Comparison of ENCODE assay signal across 23 cellular contexts in the genomic region with DNA sequence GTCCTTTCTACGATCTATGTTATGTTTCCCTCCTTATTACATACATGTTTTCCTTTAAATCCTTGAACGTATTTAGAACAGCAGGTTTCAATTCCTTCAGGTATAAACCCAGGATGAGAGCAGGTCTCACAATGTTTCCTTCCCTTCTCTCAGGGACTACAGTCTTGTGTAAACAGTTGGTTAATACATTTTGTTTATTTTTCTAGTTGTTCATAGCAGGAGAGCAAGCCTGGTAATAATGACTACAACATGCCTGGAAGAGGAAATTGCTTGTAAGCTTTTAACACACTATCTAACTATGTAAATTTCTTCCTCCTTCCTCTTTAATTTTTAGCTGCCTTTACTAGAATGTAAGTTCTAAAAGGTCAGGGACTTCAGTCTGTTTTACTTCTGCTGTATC.
"Had no signal": no experiment of that assay in that cellular context is flagged by ENCODE, and none has a peak within 500 bp of the region (broad histone marks: within the 10 kb centered on the region; RNA-seq: fewer than 3 reads in every experiment).

No MANE protein-coding gene starts in this region.

- H3K9me3 ChIP-seq: ascending aorta, breast epithelium, esophagus muscularis mucosa, lower lobe of right lung, uterus had no signal

- DNase-seq: activated CD4-positive, alpha-beta T cell treated with anti-CD3 and anti-CD28 coated beads for 1 hour; activated CD8-positive, alpha-beta memory T cell treated with anti-CD3 and anti-CD28 coated beads for 24 hours; activated CD8-positive, alpha-beta memory T cell treated with anti-CD3 and anti-CD28 coated beads, Interleukin-2, amount 50 U/mL, for 48 hours; activated effector memory CD4-positive, alpha-beta T cell treated with Interleukin-2 at 50 U/mL for 16 hours; activated naive CD4-positive, alpha-beta T cell treated with anti-CD3 and anti-CD28 coated beads, Interleukin-2, amount 50 U/mL, for 16 hours; activated T-cell treated with anti-CD3 and anti-CD28 coated beads, Interleukin-2, amount 50 U/mL, for 48 hours; cerebellar nuclear complex; effector CD8-positive, alpha-beta T cell; islet precursor cell; left colon; lower lobe of right lung; nephron progenitor cell; nucleus accumbens; retina; stimulated activated naive CD8-positive, alpha-beta T cell treated with anti-CD3 and anti-CD28 coated beads, Interleukin-15, Interleukin-2, amounts not matched to agents 100 U/mL and 50 U/mL, for 24 hours; substantia nigra; T-helper 2 cell; uterus; WERI-Rb-1 had no signal

- ATAC-seq: left colon; stimulated activated naive CD8-positive, alpha-beta T cell treated with anti-CD3 and anti-CD28 coated beads, Interleukin-15, Interleukin-2, amounts not matched to agents 100 U/mL and 50 U/mL, for 24 hours had no signal

- H3K4me1 ChIP-seq: ascending aorta, breast epithelium, esophagus muscularis mucosa, lower lobe of right lung, tibial nerve, uterus had no signal

- H3K36me3 ChIP-seq: ascending aorta, breast epithelium, esophagus muscularis mucosa, lower lobe of right lung, tibial nerve, uterus, WERI-Rb-1 had no signal

- H3K4me3 ChIP-seq: ascending aorta, breast epithelium, esophagus muscularis mucosa, lower lobe of right lung, tibial nerve, uterus had no signal

- H3K27me3 ChIP-seq: ascending aorta, breast epithelium, esophagus muscularis mucosa, tibial nerve, uterus had no signal

- H3K27ac ChIP-seq: ascending aorta, breast epithelium, esophagus muscularis mucosa, lower lobe of right lung, tibial nerve, uterus, WERI-Rb-1 had no signal
